In the genomic region with DNA sequence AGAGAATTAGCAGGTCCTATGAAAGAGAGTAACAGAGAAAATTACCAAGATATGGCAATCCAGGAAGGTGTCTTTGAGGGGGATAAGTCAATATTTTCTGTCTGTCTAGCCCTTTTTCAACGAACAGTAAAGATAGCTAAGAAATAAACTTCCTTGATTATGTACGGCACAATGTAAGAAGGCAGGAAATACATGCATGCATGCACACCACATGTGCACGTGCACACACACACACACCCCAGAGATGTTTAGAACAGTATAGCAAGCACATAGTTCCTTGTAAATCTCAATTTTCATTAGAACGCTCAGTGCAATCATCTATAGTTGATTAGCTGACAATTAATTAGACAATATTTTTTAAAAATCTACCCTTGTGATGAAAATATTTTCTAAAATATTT, we compare ENCODE assay signal across 21 cellular contexts.
"Had no signal": no experiment of that assay in that cellular context is flagged by ENCODE, and none has a peak within 500 bp of the region (broad histone marks: within the 10 kb centered on the region; RNA-seq: fewer than 3 reads in every experiment).

No MANE protein-coding gene starts in this region.

- H3K27me3 ChIP-seq: dorsolateral prefrontal cortex, esophagus muscularis mucosa, gastrocnemius medialis, heart right ventricle, left lung had no signal

- H3K36me3 ChIP-seq: esophagus muscularis mucosa, gastrocnemius medialis, heart right ventricle, left lung, lower lobe of right lung had no signal

- H3K4me3 ChIP-seq: coronary artery, dorsolateral prefrontal cortex, esophagus muscularis mucosa, gastrocnemius medialis, heart right ventricle, left lung, lower lobe of right lung, mucosa of descending colon had no signal

- H3K4me1 ChIP-seq: esophagus muscularis mucosa, gastrocnemius medialis, left lung, lower lobe of right lung had no signal

- H3K9me3 Mint-ChIP-seq: mesothelial cell of epicardium had no signal

- H3K36me3 Mint-ChIP-seq: naive thymus-derived CD4-positive, alpha-beta T cell had no signal

- H3K27ac ChIP-seq: coronary artery, dorsolateral prefrontal cortex, esophagus muscularis mucosa, gastrocnemius medialis, heart right ventricle, left lung, lower lobe of right lung had no signal

- DNase-seq: dermis blood vessel endothelial cell; dorsolateral prefrontal cortex; effector CD4-positive, alpha-beta T cell; effector memory CD4-positive, alpha-beta T cell; foreskin fibroblast; foreskin melanocyte; gastrocnemius medialis; glutamatergic neuron; head of caudate nucleus; heart right ventricle; hippocampal formation; left cardiac atrium; left lung; left ventricle myocardium superior; lower lobe of right lung; mesenchymal stem cell; mucosa of descending colon; naive thymus-derived CD4-positive, alpha-beta T cell had no signal

- ATAC-seq: gastrocnemius medialis; heart right ventricle; left cardiac atrium; left lung; left ventricle myocardium superior; lower lobe of right lung; mucosa of descending colon; naive thymus-derived CD4-positive, alpha-beta T cell had no signal

- H3K9me3 ChIP-seq: esophagus muscularis mucosa, gastrocnemius medialis, heart right ventricle, left lung, lower lobe of right lung, mucosa of descending colon had no signal

- H3K4me3 Mint-ChIP-seq: mesothelial cell of epicardium had no signal

- H3K27ac Mint-ChIP-seq: mesothelial cell of epicardium; naive thymus-derived CD4-positive, alpha-beta T cell had no signal
